Comparison of ENCODE assay signal across 18 cellular contexts in genomic region chr16:3594316-3595109, GRCh38. TPM values are rescaled to one million over a fixed set of nuclear protein-coding genes. Genes with fewer than 3 reads are reported as not detected.
DNase-seq lines count a peak whose midpoint lies in the region; ATAC-seq and TF ChIP-seq lines count a peak whose summit lies in the region.
"Had no signal": no experiment of that assay in that cellular context is flagged by ENCODE, and none has a peak within 500 bp of the region (broad histone marks: within the 10 kb centered on the region; RNA-seq: fewer than 3 reads in every experiment).

No MANE protein-coding gene starts in this region.

- no peak for TF ChIP-seq CTCF in natural killer cell (IDR thresholded peaks at IDR 0.05)

- H3K4me1 Mint-ChIP-seq in natural killer cell: peaks cover 16 to 23% of the 10 kb centered on the region in 2 donors
- peaks cover 8 to 15% of the 10 kb centered on the region in 2 donors for H3K4me1 Mint-ChIP-seq in natural killer cell treated with Interleukin-12 subunit alpha and Interleukin-12 subunit beta and Interleukin-15 and Interleukin-18, amount 100 ng/mL, for 72 hours (ENCODE audit: low read depth in 2 of 2)
- H3K4me1 Mint-ChIP-seq in dendritic cell treated with granulocyte-macrophage colony-stimulating factor and Interleukin-4, amounts not matched to agents 40 ng/mL and 50 ng/mL, for 4 days (ENCODE audit: low read depth): peaks cover 58% of the 10 kb centered on the region

- peak overlapping the region; percentile 45 to 70 for H3K27ac Mint-ChIP-seq in natural killer cell
- H3K27ac Mint-ChIP-seq in natural killer cell treated with Interleukin-12 subunit alpha and Interleukin-12 subunit beta and Interleukin-15 and Interleukin-18, amount 100 ng/mL, for 72 hours: peak overlapping the region in 1 of 2 donors; percentile 45
- H3K27ac Mint-ChIP-seq in dendritic cell treated with granulocyte-macrophage colony-stimulating factor and Interleukin-4, amounts not matched to agents 40 ng/mL and 50 ng/mL, for 4 days: peak overlapping the region; percentile 5
- H3K27ac Mint-ChIP-seq: CD4-positive, CD25-positive, alpha-beta regulatory T cell had no signal

- H3K36me3 Mint-ChIP-seq in natural killer cell: peaks cover 8% of the 10 kb centered on the region
- H3K36me3 Mint-ChIP-seq in natural killer cell treated with Interleukin-12 subunit alpha and Interleukin-12 subunit beta and Interleukin-15 and Interleukin-18, amount 100 ng/mL, for 72 hours: peaks cover 5% of the 10 kb centered on the region
- peaks cover 51% of the 10 kb centered on the region for H3K36me3 Mint-ChIP-seq in dendritic cell treated with granulocyte-macrophage colony-stimulating factor and Interleukin-4, amounts not matched to agents 40 ng/mL and 50 ng/mL, for 4 days (ENCODE audit: low read depth)

- intact Hi-C loops in natural killer cell (cut with micrococcal nuclease) (no loop called here), posterior vena cava (cut with DNase I) (no loop called here)
- intact Hi-C loops in dendritic cell treated with granulocyte-macrophage colony-stimulating factor and Interleukin-4, amounts not matched to agents 40 ng/mL and 50 ng/mL, for 4 days (cut with micrococcal nuclease): no loop called here

- no peak for DNase-seq in natural killer cell
- DNase-seq in natural killer cell treated with Interleukin-12 subunit alpha and Interleukin-12 subunit beta and Interleukin-15 and Interleukin-18, amount 100 ng/mL, for 72 hours (ENCODE audit: low spot score): no peak
- peak; percentile 63 for DNase-seq in posterior vena cava (ENCODE audit: low spot score)
- DNase-seq in HT-29 (ENCODE audit: low spot score): no peak
- DNase-seq: CD4-positive, CD25-positive, alpha-beta regulatory T cell; KG1; MM.1S; NCI-H2029; NCI-H446; NCI-H524 treated with DMSO at 0.1 percent for 48 hours; NCI-H774; PC-3; SK-N-SH had no signal

- peaks cover 3 to 5% of the 10 kb centered on the region in 2 donors for H3K27me3 Mint-ChIP-seq in natural killer cell (ENCODE audit: low read depth in 2 of 2)
- peaks cover 0 to 5% of the 10 kb centered on the region in 2 donors for H3K27me3 Mint-ChIP-seq in natural killer cell treated with Interleukin-12 subunit alpha and Interleukin-12 subunit beta and Interleukin-15 and Interleukin-18, amount 100 ng/mL, for 72 hours
- H3K27me3 Mint-ChIP-seq in dendritic cell treated with granulocyte-macrophage colony-stimulating factor and Interleukin-4, amounts not matched to agents 40 ng/mL and 50 ng/mL, for 4 days: peaks cover 26% of the 10 kb centered on the region
- H3K27me3 Mint-ChIP-seq: CD4-positive, CD25-positive, alpha-beta regulatory T cell had no signal

- no peak overlapping the region for H3K4me3 Mint-ChIP-seq in natural killer cell
- no peak overlapping the region for H3K4me3 Mint-ChIP-seq in natural killer cell treated with Interleukin-12 subunit alpha and Interleukin-12 subunit beta and Interleukin-15 and Interleukin-18, amount 100 ng/mL, for 72 hours
- no peak overlapping the region for H3K4me3 Mint-ChIP-seq in dendritic cell treated with granulocyte-macrophage colony-stimulating factor and Interleukin-4, amounts not matched to agents 40 ng/mL and 50 ng/mL, for 4 days
- H3K4me3 Mint-ChIP-seq: CD4-positive, CD25-positive, alpha-beta regulatory T cell had no signal

- ATAC-seq in natural killer cell: no peak
- no peak for ATAC-seq in natural killer cell treated with Interleukin-12 subunit alpha and Interleukin-12 subunit beta and Interleukin-15 and Interleukin-18, amount 100 ng/mL, for 72 hours
- no peak for ATAC-seq in GM19324 (IDR thresholded peaks at IDR 0.05; ENCODE audit: low FRiP score, unreplicated experiment)
- ATAC-seq in GM18511 (IDR thresholded peaks at IDR 0.05; ENCODE audit: unreplicated experiment): no peak
- ATAC-seq: PC-3 had no signal

- H3K9me3 Mint-ChIP-seq in natural killer cell: no peaks in the 10 kb centered on the region
- H3K9me3 Mint-ChIP-seq in natural killer cell treated with Interleukin-12 subunit alpha and Interleukin-12 subunit beta and Interleukin-15 and Interleukin-18, amount 100 ng/mL, for 72 hours: no peaks in the 10 kb centered on the region
- H3K9me3 Mint-ChIP-seq in dendritic cell treated with granulocyte-macrophage colony-stimulating factor and Interleukin-4, amounts not matched to agents 40 ng/mL and 50 ng/mL, for 4 days: no peaks in the 10 kb centered on the region
- H3K9me3 Mint-ChIP-seq: CD4-positive, CD25-positive, alpha-beta regulatory T cell had no signal

RNA-seq across cellular contexts. Expression of gene SLX4, which starts 16.9 kb away (rescaled TPM):
- 10 to 100 TPM; 13.5 to 18.6 (median 15.5) TPM for total RNA-seq in natural killer cell
- 10 to 100 TPM; 13.4 to 18.4 TPM for total RNA-seq in natural killer cell treated with Interleukin-12 subunit alpha and Interleukin-12 subunit beta and Interleukin-15 and Interleukin-18, amount 100 ng/mL, for 72 hours
- total RNA-seq in posterior vena cava: 1 to 10 TPM; 4.5 to 4.9 TPM
- 6.1 and 6.4 TPM in 2 replicates for total RNA-seq in HT-29 (2014; rRNA removed; shearing (Covaris generic))

RNA-seq across cellular contexts. Expression of gene NLRC3, which starts 17.3 kb away (rescaled TPM):
- total RNA-seq in natural killer cell: 100 to 1,000 TPM in 2 of 3 donors, 10 to 100 TPM in 1; 98.8 to 145 (median 133) TPM
- 10 to 100 TPM; 48.3 to 61.8 TPM for total RNA-seq in natural killer cell treated with Interleukin-12 subunit alpha and Interleukin-12 subunit beta and Interleukin-15 and Interleukin-18, amount 100 ng/mL, for 72 hours
- 1 to 10 TPM in 1 of 2 donors, under 1 TPM in 1; 0.81 to 1.0 TPM for total RNA-seq in posterior vena cava
- total RNA-seq in HT-29 (2014; rRNA removed; shearing (Covaris generic)): not detected in 2 replicates
- total RNA-seq: G401, H4, PC-3 had no signal

RNA-seq across cellular contexts. Expression of gene DNASE1, which starts 60.0 kb away (rescaled TPM):
- total RNA-seq in natural killer cell (10 to 100 TPM; 29.9 to 47.8 (median 34.9) TPM), posterior vena cava (1 to 10 TPM; 4.0 to 6.2 TPM)
- 10 to 100 TPM; 19.1 to 25.5 TPM for total RNA-seq in natural killer cell treated with Interleukin-12 subunit alpha and Interleukin-12 subunit beta and Interleukin-15 and Interleukin-18, amount 100 ng/mL, for 72 hours
- total RNA-seq in HT-29 (2014; rRNA removed; shearing (Covaris generic)): 27.1 and 46.6 TPM in 2 replicates

Comparison
In these comparisons a context has a peak if more than half of its experiments do, and no peak if none do; other contexts are left out.
1. RNA of gene NLRC3, which starts 17.3 kb away (total RNA-seq): 98.8 to 145 TPM in natural killer cell and 48.3 to 61.8 TPM in natural killer cell treated with Interleukin-12 subunit alpha and Interleukin-12 subunit beta and Interleukin-15 and Interleukin-18, amount 100 ng/mL, for 72 hours; 0.81 to 1.0 TPM in posterior vena cava and not detected in HT-29; every median in the first group is over 10 times any median in the second.